Comparison of ENCODE assay signal across 9 cellular contexts in the genomic region with DNA sequence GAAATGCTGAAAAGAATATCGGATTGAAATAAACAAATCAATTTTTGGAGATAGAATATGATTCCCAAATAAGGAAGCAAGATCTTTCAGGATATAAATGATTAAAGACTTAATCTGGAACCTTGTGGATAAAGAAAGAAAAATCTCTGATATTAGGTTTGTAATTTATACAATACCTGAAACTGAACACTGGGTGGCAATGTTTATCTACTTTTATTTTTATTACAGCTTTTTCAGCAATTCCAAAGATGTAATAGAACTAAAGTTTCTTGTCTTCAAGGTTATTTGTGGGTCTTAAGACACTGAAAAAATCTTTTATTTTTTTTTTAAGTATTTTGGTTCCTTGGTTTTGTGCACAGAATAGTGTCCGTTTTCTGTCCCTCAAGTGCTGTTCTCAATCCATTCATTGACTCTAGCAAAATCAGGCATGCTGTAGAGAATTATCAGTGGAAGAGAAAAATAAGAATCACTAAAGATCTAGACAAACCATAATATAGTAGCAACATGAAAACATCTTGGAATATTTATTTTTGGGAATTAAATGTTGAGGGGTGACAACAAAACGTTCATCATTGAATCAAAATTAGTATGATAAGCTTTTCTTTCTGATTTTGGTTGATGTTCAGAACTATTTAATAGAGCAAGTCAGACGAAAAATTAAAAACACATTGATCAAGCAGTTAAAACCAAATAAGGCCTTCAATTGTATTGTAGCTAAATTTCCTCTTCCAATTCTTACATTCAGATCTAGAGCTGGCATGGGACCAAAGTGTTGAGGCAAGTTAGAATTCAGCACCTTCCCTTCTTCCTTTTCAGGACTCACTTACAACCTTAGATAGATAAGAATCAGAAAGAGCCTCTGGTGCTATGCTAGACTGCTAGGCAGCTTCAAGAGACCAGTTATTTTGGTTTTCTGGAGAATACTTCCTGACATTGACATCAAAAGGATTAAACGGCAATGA.
A peak's percentile ranks its signal among the peaks of the same experiment; 100 is the strongest.
DNase-seq lines count a peak whose midpoint lies in the region; ATAC-seq, FAIRE-seq and TF ChIP-seq lines count a peak whose summit lies in the region.
"Had no signal": no experiment of that assay in that cellular context is flagged by ENCODE, and none has a peak within 500 bp of the region (broad histone marks: within the 10 kb centered on the region; RNA-seq: fewer than 3 reads in every experiment).

No MANE protein-coding gene starts in this region.

- H3K9me2 ChIP-seq in Loucy (replicated peaks; ENCODE audit: low read depth, low read length): no peaks in the 10 kb centered on the region

- H3K4me3 Mint-ChIP-seq in activated naive CD8-positive, alpha-beta T cell treated with anti-CD3 and anti-CD28 coated beads for 36 hours: no peak overlapping the region
- H3K4me3 Mint-ChIP-seq: stimulated activated naive CD8-positive, alpha-beta T cell treated with anti-CD3 and anti-CD28 coated beads, Interleukin-15, Interleukin-2, amounts not matched to agents 100 ng/mL and 50 ng/mL, for 24 hours had no signal

- no peak for ATAC-seq in HG03439 (IDR thresholded peaks at IDR 0.05; ENCODE audit: unreplicated experiment)

- no peak overlapping the region for H3K4me2 ChIP-seq in Loucy (ENCODE audit: low read depth, low read length, poor library complexity, severe bottlenecking)

- H3K79me2 ChIP-seq in Loucy (ENCODE audit: insufficient read depth, low read length): no peaks in the 10 kb centered on the region

- no peaks in the 10 kb centered on the region for H3F3A ChIP-seq in Loucy (ENCODE audit: low read depth)

- H2AFZ ChIP-seq in Loucy (ENCODE audit: low read length): no peak overlapping the region

- H3K36me3 Mint-ChIP-seq in activated naive CD8-positive, alpha-beta T cell treated with anti-CD3 and anti-CD28 coated beads for 36 hours: no peaks in the 10 kb centered on the region

- H3K4me3 ChIP-seq in Loucy (ENCODE audit: low read length, poor library complexity, severe bottlenecking): no peak overlapping the region

- H4K20me1 ChIP-seq in Loucy (ENCODE audit: insufficient read depth, low read length, poor library complexity, severe bottlenecking): no peaks in the 10 kb centered on the region

- H3K27me3 ChIP-seq in Loucy (ENCODE audit: insufficient read depth, low read length, poor library complexity, severe bottlenecking): no peaks in the 10 kb centered on the region

- FAIRE-seq in GM18507 (lab: Jason Lieb, UNC): peak; percentile 55

- H3K36me3 ChIP-seq in Loucy (ENCODE audit: insufficient read depth, low read length): no peaks in the 10 kb centered on the region

- H3K4me1 Mint-ChIP-seq in activated naive CD8-positive, alpha-beta T cell treated with anti-CD3 and anti-CD28 coated beads for 36 hours: no peaks in the 10 kb centered on the region

- H3K27me3 Mint-ChIP-seq in activated naive CD8-positive, alpha-beta T cell treated with anti-CD3 and anti-CD28 coated beads for 36 hours: no peaks in the 10 kb centered on the region
- H3K27me3 Mint-ChIP-seq: stimulated activated naive CD8-positive, alpha-beta T cell treated with anti-CD3 and anti-CD28 coated beads, Interleukin-15, Interleukin-2, amounts not matched to agents 100 ng/mL and 50 ng/mL, for 24 hours had no signal

- peaks cover 1% of the 10 kb centered on the region for H3K9me3 Mint-ChIP-seq in activated naive CD8-positive, alpha-beta T cell treated with anti-CD3 and anti-CD28 coated beads for 36 hours
- H3K9me3 Mint-ChIP-seq: stimulated activated naive CD8-positive, alpha-beta T cell treated with anti-CD3 and anti-CD28 coated beads, Interleukin-15, Interleukin-2, amounts not matched to agents 100 ng/mL and 50 ng/mL, for 24 hours had no signal

- H3K9ac ChIP-seq in Loucy (ENCODE audit: low read depth, low read length, poor library complexity, severe bottlenecking): no peak overlapping the region

- DNase-seq in GM18507 (ENCODE audit: extremely low spot score, insufficient read length, low read depth): no peak
- peak; percentile 4 for DNase-seq in amniotic epithelial cell (ENCODE audit: low read depth)
- peak; percentile 64 for DNase-seq in middle frontal gyrus (ENCODE audit: extremely low spot score, low spot score)
- DNase-seq in activated naive CD8-positive, alpha-beta T cell treated with anti-CD3 and anti-CD28 coated beads for 36 hours: no peak
- no peak for DNase-seq in GM19238 (ENCODE audit: insufficient read length, low spot score)
- no peak for DNase-seq in HuH-7.5 (ENCODE audit: low spot score)

- TF ChIP-seq CTCF in Loucy (conservative IDR thresholded peaks at IDR 0.05; ENCODE audit: low read length): peak; percentile 73

- H3K27ac Mint-ChIP-seq in activated naive CD8-positive, alpha-beta T cell treated with anti-CD3 and anti-CD28 coated beads for 36 hours: no peak overlapping the region
- H3K27ac Mint-ChIP-seq: stimulated activated naive CD8-positive, alpha-beta T cell treated with anti-CD3 and anti-CD28 coated beads, Interleukin-15, Interleukin-2, amounts not matched to agents 100 ng/mL and 50 ng/mL, for 24 hours had no signal

- no peaks in the 10 kb centered on the region for H3K9me3 ChIP-seq in Loucy (ENCODE audit: insufficient read depth, low read depth, low read length)

- no peaks in the 10 kb centered on the region for H3K4me1 ChIP-seq in Loucy (ENCODE audit: insufficient read depth, low read length, poor library complexity, severe bottlenecking)

Comparison
In these comparisons a context has a peak if more than half of its experiments do, and no peak if none do; other contexts are left out.
1. DNase-seq: peak in amniotic epithelial cell (single experiment) and middle frontal gyrus (single experiment); none in GM18507 (single experiment), activated naive CD8-positive, alpha-beta T cell treated with anti-CD3 and anti-CD28 coated beads for 36 hours (single experiment), GM19238 (single experiment) and HuH-7.5 (single experiment).